13 cellular contexts compared by ENCODE assay signal in the genomic region with DNA sequence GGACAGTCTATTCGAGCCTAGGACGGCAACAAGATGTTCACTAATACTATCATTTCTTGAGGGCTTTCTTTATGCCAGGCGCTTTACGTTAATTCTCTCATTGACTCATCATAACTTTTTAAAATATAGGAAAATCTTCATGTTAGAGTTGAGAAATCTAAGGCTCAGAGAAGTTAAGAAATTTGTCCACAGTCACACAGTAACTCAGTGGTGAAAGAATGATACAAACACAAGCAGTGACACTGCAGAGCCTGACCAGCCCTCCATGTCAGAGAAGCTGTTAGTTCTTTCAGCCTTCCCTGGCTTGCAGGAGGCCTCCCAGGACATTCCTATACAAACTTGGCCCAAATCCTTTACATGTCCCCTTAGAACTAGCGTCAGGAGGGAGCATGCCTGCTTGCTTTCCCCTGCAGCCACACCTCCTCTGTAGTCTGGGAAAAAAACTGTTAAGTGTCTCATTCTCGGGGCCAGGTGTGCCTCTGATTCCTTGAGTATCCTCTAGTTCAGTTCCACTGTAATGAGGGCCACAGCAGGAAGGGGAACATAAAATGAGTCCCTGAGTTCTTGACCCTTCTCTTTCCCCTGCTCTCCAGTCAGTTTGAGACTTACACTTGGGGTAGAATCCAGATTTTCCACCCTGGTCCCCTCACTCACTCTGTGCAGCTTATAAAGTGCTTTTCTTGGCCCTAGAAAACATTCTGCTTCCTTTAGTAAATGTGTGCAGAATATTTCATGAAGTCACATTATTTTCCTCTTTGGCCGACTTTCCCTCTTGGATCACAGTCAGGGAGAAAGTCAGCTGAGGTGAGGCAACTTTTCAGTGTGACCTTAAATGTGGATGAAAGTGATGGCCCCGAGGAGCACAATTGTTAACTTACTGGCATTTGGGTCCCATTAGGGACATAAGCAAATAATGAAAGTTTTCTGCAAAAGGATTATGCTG.
A peak's percentile ranks its signal among the peaks of the same experiment; 100 is the strongest.
DNase-seq lines count a peak whose midpoint lies in the region; ATAC-seq, FAIRE-seq and TF ChIP-seq lines count a peak whose summit lies in the region.
"Had no signal": no experiment of that assay in that cellular context is flagged by ENCODE, and none has a peak within 500 bp of the region (broad histone marks: within the 10 kb centered on the region; RNA-seq: fewer than 3 reads in every experiment).

No MANE protein-coding gene starts in this region.

- dilution Hi-C loops in IMR-90 (cut with HindIII; ENCODE audit: low sequenced_read_pairs, unreplicated experiment) = no loop called here

- ATAC-seq in IMR-90 (ENCODE audit: low read depth) (no peak), left lung (peak; percentile 75), GM19035 (IDR thresholded peaks at IDR 0.05; ENCODE audit: unreplicated experiment) (no peak)
- no peak for ATAC-seq in stimulated activated effector memory CD8-positive, alpha-beta T cell treated with anti-CD3 and anti-CD28 coated beads, Interleukin-12 subunit alpha, Interleukin-12 subunit beta, amount 100 ng/mL, for 72 hours
- ATAC-seq: HCT116 had no signal

- DNase-seq in IMR-90 (no peak), left lung (no peak), SW480 (ENCODE audit: low spot score) (no peak), nephron progenitor cell (no peak), HTR-8/SVneo (ENCODE audit: insufficient read length, low spot score) (no peak)
- no peak for DNase-seq in stimulated activated effector memory CD8-positive, alpha-beta T cell treated with anti-CD3 and anti-CD28 coated beads, Interleukin-12 subunit alpha, Interleukin-12 subunit beta, amount 100 ng/mL, for 72 hours (ENCODE audit: low spot score in 2 of 2)
- DNase-seq: DMS79; NCI-H187; stimulated activated CD4-positive, alpha-beta T cell treated with anti-CD3 and anti-CD28 coated beads, Interleukin-4, amount 100 ng/mL, for 24 hours had no signal

- TF ChIP-seq CTCF in IMR-90 (conservative IDR thresholded peaks at IDR 0.05; ENCODE audit: low read depth, low read length) (no peak), left lung (IDR thresholded peaks at IDR 0.05) (no peak), nephron progenitor cell (IDR thresholded peaks at IDR 0.05) (no peak)

- POLR2A ChIA-PET in IMR-90 (lab: Charles Lee; ENCODE audit: unreplicated experiment) = no interaction called here

- H3K56ac ChIP-seq in IMR-90 (ENCODE audit: extremely low read depth, insufficient read depth, low read length) = no peak overlapping the region

- H2BK20ac ChIP-seq in IMR-90 (ENCODE audit: low read depth, low read length) = peak overlapping the region; percentile 72; the same call in 1 of the 2 replicates

- peak overlapping the region; percentile 70 for H2BK120ac ChIP-seq in IMR-90 (ENCODE audit: low read depth, low read length)

- peak overlapping the region; percentile 66 for H3K4ac ChIP-seq in IMR-90 (ENCODE audit: low read depth, low read length)

- H3K9me3 ChIP-seq in IMR-90 (ENCODE audit: control insufficient read depth, insufficient read depth, low read length) (no peaks in the 10 kb centered on the region), left lung (no peaks in the 10 kb centered on the region)

- no peaks in the 10 kb centered on the region for H3K9me3 Mint-ChIP-seq in stimulated activated effector memory CD8-positive, alpha-beta T cell treated with anti-CD3 and anti-CD28 coated beads, Interleukin-12 subunit alpha, Interleukin-12 subunit beta, amount 100 ng/mL, for 72 hours
- no peaks in the 10 kb centered on the region for H3K9me3 Mint-ChIP-seq in nephron progenitor cell

- in situ Hi-C loops in IMR-90 (cut with MboI; ENCODE audit: low sequenced_read_pairs) = no loop called here

- H2BK5ac ChIP-seq in IMR-90 (ENCODE audit: low read depth, low read length, poor library complexity, severe bottlenecking) = peak overlapping the region; percentile 40

- H3K4me1 ChIP-seq in IMR-90 (ENCODE audit: control insufficient read depth, insufficient read depth, low read length) (peaks cover 38% of the 10 kb centered on the region), left lung (peaks cover 19 to 59% of the 10 kb centered on the region in 2 donors)

- peaks cover 10% of the 10 kb centered on the region for H3K9me1 ChIP-seq in IMR-90 (ENCODE audit: insufficient read depth, low read length)

- no peak overlapping the region for H3K4me3 ChIP-seq in IMR-90 (ENCODE audit: insufficient read depth, low read depth, low read length)
- no peak overlapping the region for H3K4me3 ChIP-seq in left lung

- peak overlapping the region; percentile 46 for H2AFZ ChIP-seq in IMR-90 (replicated peaks; ENCODE audit: low read length, poor library complexity)

- peak overlapping the region; percentile 96 for H3K18ac ChIP-seq in IMR-90 (ENCODE audit: low read depth, low read length)

- peak overlapping the region; percentile 87 for H4K5ac ChIP-seq in IMR-90 (ENCODE audit: low read depth, low read length)

- H4K20me1 ChIP-seq in IMR-90 (ENCODE audit: insufficient read depth, low read length) = no peaks in the 10 kb centered on the region

- H2AK9ac ChIP-seq in IMR-90 (replicated peaks; ENCODE audit: low read depth, low read length, poor library complexity) = no peak overlapping the region

- H3K27ac Mint-ChIP-seq in stimulated activated effector memory CD8-positive, alpha-beta T cell treated with anti-CD3 and anti-CD28 coated beads, Interleukin-12 subunit alpha, Interleukin-12 subunit beta, amount 100 ng/mL, for 72 hours = peak overlapping the region; percentile 77
- no peak overlapping the region for H3K27ac Mint-ChIP-seq in nephron progenitor cell

- H3K27ac ChIP-seq in IMR-90 (ENCODE audit: insufficient read depth, low read length) (peak overlapping the region; percentile 66; the same call in 1 of the 2 replicates), cingulate gyrus (ENCODE audit: low read depth, low read length) (peak overlapping the region; percentile 78), left lung (peak overlapping the region; percentile 66)

- intact Hi-C loops in IMR-90 (cut with micrococcal nuclease) (no loop called here), left lung (cut with DNase I) (no loop called here)

- H3K27me3 ChIP-seq in IMR-90 (ENCODE audit: control insufficient read depth, insufficient read depth, low read length) = no peaks in the 10 kb centered on the region
- H3K27me3 ChIP-seq in left lung = no peaks in the 10 kb centered on the region

- peaks cover 40% of the 10 kb centered on the region for H3K4me1 Mint-ChIP-seq in stimulated activated effector memory CD8-positive, alpha-beta T cell treated with anti-CD3 and anti-CD28 coated beads, Interleukin-12 subunit alpha, Interleukin-12 subunit beta, amount 100 ng/mL, for 72 hours
- H3K4me1 Mint-ChIP-seq in nephron progenitor cell = peaks cover 26% of the 10 kb centered on the region

- no peak overlapping the region for H3K4me2 ChIP-seq in IMR-90 (ENCODE audit: low read depth, low read length)

- TF ChIP-seq RAD21 in IMR-90 (IDR thresholded peaks at IDR 0.05; ENCODE audit: low read length) = no peak

- H3K14ac ChIP-seq in IMR-90 (replicated peaks; ENCODE audit: low read depth, low read length) = peak overlapping the region; percentile 75

- peak overlapping the region; percentile 55 for H3K9ac ChIP-seq in IMR-90 (ENCODE audit: low read depth, low read length)

- H3K4me3 Mint-ChIP-seq in stimulated activated effector memory CD8-positive, alpha-beta T cell treated with anti-CD3 and anti-CD28 coated beads, Interleukin-12 subunit alpha, Interleukin-12 subunit beta, amount 100 ng/mL, for 72 hours = no peak overlapping the region
- H3K4me3 Mint-ChIP-seq in nephron progenitor cell = no peak overlapping the region

- CTCF ChIA-PET in IMR-90 (lab: Yijun Ruan, JAX) = no interaction called here

- H2AK5ac ChIP-seq in IMR-90 (ENCODE audit: low read depth, low read length) = peak overlapping the region; percentile 76

- H2BK15ac ChIP-seq in IMR-90 (ENCODE audit: low read depth, low read length) = peak overlapping the region; percentile 49; the same call in 2 of the 3 replicates

- no peak for TF ChIP-seq POLR2A in IMR-90 (IDR thresholded peaks at IDR 0.05; ENCODE audit: low read depth, low read length)

- no peaks in the 10 kb centered on the region for H3K27me3 Mint-ChIP-seq in nephron progenitor cell (ENCODE audit: low read depth, poor library complexity)

- peak overlapping the region; percentile 30 to 62 for H4K8ac ChIP-seq in IMR-90 (ENCODE audit: low read depth in 2 of 2, low read length in 2 of 2)

- no TSS peak for BruUV-seq in IMR-90 (replicated peaks; lab: Mats Ljungman, UMichigan)

- H3K36me3 ChIP-seq in IMR-90 (ENCODE audit: control insufficient read depth, insufficient read depth, low read length) (no peaks in the 10 kb centered on the region), left lung (peaks cover 0 to 18% of the 10 kb centered on the region in 2 donors)

- FAIRE-seq in HTR-8/SVneo (lab: Jason Lieb, UNC) = no peak
- FAIRE-seq: TTC549 had no signal

- H3K36me3 Mint-ChIP-seq in stimulated activated effector memory CD8-positive, alpha-beta T cell treated with anti-CD3 and anti-CD28 coated beads, Interleukin-12 subunit alpha, Interleukin-12 subunit beta, amount 100 ng/mL, for 72 hours = peaks cover 100% of the 10 kb centered on the region
- no peaks in the 10 kb centered on the region for H3K36me3 Mint-ChIP-seq in nephron progenitor cell (ENCODE audit: low read depth)

- peak overlapping the region; percentile 0; the same call in 1 of the 2 replicates for H3K23ac ChIP-seq in IMR-90 (ENCODE audit: low read depth, low read length)

- peak overlapping the region; percentile 58 for H4K91ac ChIP-seq in IMR-90 (ENCODE audit: insufficient read depth, low read depth, low read length)

- WGBS in IMR-90 (ENCODE audit: extremely low coverage in 2 of 2, insufficient read length in 1 of 2), 2 experiments = 40% methylated on average over 1 of the region's 8 CpGs; no CpG with 5 or more reads in 1 of the 2 experiments

- 0 out of 4 replicates have a peak, but pooled peaks cover 0 to 1% of the 10 kb centered on the region in 2 experiments for H3K79me1 ChIP-seq in IMR-90 (ENCODE audit: low read depth in 1 of 2, low read length in 2 of 2)

TF ChIP-seq in IMR-90, 13 proteins besides CTCF, POLR2A, EP300 and RAD21 (continues in another document):
- TF ChIP-seq RFX5 (IDR thresholded peaks at IDR 0.05; ENCODE audit: low read depth, low read length) = no peak
- no peak for TF ChIP-seq RCOR1 (IDR thresholded peaks at IDR 0.05; ENCODE audit: insufficient replicate concordance, low read length)
- TF ChIP-seq MAFK (IDR thresholded peaks at IDR 0.05; ENCODE audit: low read depth, low read length) = no peak
- TF ChIP-seq CHD1 (IDR thresholded peaks at IDR 0.05; ENCODE audit: low read depth, low read length) = no peak
- no peak for TF ChIP-seq BHLHE40 (IDR thresholded peaks at IDR 0.05; ENCODE audit: low read depth, low read length)
- TF ChIP-seq, protein P1, sequence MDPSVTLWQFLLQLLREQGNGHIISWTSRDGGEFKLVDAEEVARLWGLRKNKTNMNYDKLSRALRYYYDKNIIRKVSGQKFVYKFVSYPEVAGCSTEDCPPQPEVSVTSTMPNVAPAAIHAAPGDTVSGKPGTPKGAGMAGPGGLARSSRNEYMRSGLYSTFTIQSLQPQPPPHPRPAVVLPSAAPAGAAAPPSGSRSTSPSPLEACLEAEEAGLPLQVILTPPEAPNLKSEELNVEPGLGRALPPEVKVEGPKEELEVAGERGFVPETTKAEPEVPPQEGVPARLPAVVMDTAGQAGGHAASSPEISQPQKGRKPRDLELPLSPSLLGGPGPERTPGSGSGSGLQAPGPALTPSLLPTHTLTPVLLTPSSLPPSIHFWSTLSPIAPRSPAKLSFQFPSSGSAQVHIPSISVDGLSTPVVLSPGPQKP (IDR thresholded peaks at IDR 0.05; ENCODE audit: borderline replicate concordance, low read depth, low read length) = no peak
